ENCODE assay signal across 2 cellular contexts in genomic region chr10:50416885-50417284, GRCh38.
TF ChIP-seq lines count a peak whose summit lies in the region.

No MANE protein-coding gene starts in this region.

TF ChIP-seq in K562, 482 proteins besides CTCF, POLR2A, EP300 and RAD21 (continued from another document and continues in another):
- TF ChIP-seq ZNF695 (CRISPR knock-in tag; IDR thresholded peaks at IDR 0.05) (no peak), ZNF668 (CRISPR knock-in tag; IDR thresholded peaks at IDR 0.05) (no peak), SIN3B (IDR thresholded peaks at IDR 0.05; ENCODE audit: low read depth) (no peak), TFAP4 (CRISPR knock-in tag; IDR thresholded peaks at IDR 0.05; ENCODE audit: borderline replicate concordance) (no peak), CXXC5 (CRISPR knock-in tag; IDR thresholded peaks at IDR 0.05) (0 out of 2 replicates have a peak, but pooled peaks have one; percentile 3), MBD2 (IDR thresholded peaks at IDR 0.05; ENCODE audit: borderline replicate concordance, low read depth) (no peak), ADNP (tag; IDR thresholded peaks at IDR 0.05) (no peak), SMARCC2 (IDR thresholded peaks at IDR 0.05; ENCODE audit: low read depth) (no peak), RNF219 (CRISPR knock-in tag; IDR thresholded peaks at IDR 0.05) (no peak), ZNF589 (CRISPR knock-in tag; IDR thresholded peaks at IDR 0.05; ENCODE audit: low read depth) (no peak), MTA2 (IDR thresholded peaks at IDR 0.05; ENCODE audit: low read depth) (no peak), RBM25 (IDR thresholded peaks at IDR 0.05; ENCODE audit: low read depth, low read length, severe bottlenecking) (no peak), SMAD2 (IDR thresholded peaks at IDR 0.05; ENCODE audit: low read depth, low read length) (no peak), HDGF (IDR thresholded peaks at IDR 0.05) (no peak), ATF1 (CRISPR knock-in tag; IDR thresholded peaks at IDR 0.05) (no peak), ATF1 (tag; IDR thresholded peaks at IDR 0.05) (peak; percentile 27; the same call in 1 of the 2 replicates), CREM (IDR thresholded peaks at IDR 0.05; ENCODE audit: low read depth) (peak; percentile 23; the same call in 1 of the 2 replicates), HNRNPLL (IDR thresholded peaks at IDR 0.05; ENCODE audit: low read depth, low read length, poor library complexity, severe bottlenecking) (no peak), RUNX1 (IDR thresholded peaks at IDR 0.05; ENCODE audit: low read depth) (no peak), MAFG (tag; conservative IDR thresholded peaks at IDR 0.05) (no peak), ZNF41 (CRISPR knock-in tag; conservative IDR thresholded peaks at IDR 0.05) (no peak)
- TF ChIP-seq, protein P1, sequence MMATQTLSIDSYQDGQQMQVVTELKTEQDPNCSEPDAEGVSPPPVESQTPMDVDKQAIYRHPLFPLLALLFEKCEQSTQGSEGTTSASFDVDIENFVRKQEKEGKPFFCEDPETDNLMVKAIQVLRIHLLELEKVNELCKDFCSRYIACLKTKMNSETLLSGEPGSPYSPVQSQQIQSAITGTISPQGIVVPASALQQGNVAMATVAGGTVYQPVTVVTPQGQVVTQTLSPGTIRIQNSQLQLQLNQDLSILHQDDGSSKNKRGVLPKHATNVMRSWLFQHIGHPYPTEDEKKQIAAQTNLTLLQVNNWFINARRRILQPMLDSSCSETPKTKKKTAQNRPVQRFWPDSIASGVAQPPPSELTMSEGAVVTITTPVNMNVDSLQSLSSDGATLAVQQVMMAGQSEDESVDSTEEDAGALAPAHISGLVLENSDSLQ (IDR thresholded peaks at IDR 0.05): no peak; the same call in 1 of the 2 replicates
- TF ChIP-seq, protein P2, sequence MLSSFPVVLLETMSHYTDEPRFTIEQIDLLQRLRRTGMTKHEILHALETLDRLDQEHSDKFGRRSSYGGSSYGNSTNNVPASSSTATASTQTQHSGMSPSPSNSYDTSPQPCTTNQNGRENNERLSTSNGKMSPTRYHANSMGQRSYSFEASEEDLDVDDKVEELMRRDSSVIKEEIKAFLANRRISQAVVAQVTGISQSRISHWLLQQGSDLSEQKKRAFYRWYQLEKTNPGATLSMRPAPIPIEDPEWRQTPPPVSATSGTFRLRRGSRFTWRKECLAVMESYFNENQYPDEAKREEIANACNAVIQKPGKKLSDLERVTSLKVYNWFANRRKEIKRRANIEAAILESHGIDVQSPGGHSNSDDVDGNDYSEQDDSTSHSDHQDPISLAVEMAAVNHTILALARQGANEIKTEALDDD (IDR thresholded peaks at IDR 0.05): peak; percentile 18; the same call in 1 of the 2 replicates
- TF ChIP-seq, protein P3, sequence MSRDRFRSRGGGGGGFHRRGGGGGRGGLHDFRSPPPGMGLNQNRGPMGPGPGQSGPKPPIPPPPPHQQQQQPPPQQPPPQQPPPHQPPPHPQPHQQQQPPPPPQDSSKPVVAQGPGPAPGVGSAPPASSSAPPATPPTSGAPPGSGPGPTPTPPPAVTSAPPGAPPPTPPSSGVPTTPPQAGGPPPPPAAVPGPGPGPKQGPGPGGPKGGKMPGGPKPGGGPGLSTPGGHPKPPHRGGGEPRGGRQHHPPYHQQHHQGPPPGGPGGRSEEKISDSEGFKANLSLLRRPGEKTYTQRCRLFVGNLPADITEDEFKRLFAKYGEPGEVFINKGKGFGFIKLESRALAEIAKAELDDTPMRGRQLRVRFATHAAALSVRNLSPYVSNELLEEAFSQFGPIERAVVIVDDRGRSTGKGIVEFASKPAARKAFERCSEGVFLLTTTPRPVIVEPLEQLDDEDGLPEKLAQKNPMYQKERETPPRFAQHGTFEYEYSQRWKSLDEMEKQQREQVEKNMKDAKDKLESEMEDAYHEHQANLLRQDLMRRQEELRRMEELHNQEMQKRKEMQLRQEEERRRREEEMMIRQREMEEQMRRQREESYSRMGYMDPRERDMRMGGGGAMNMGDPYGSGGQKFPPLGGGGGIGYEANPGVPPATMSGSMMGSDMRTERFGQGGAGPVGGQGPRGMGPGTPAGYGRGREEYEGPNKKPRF (IDR thresholded peaks at IDR 0.05; ENCODE audit: low read depth, low read length): no peak

TF ChIP-seq in liver, 16 proteins besides CTCF, POLR2A, EP300 and RAD21 (continued from another document):
- TF ChIP-seq, protein P4, sequence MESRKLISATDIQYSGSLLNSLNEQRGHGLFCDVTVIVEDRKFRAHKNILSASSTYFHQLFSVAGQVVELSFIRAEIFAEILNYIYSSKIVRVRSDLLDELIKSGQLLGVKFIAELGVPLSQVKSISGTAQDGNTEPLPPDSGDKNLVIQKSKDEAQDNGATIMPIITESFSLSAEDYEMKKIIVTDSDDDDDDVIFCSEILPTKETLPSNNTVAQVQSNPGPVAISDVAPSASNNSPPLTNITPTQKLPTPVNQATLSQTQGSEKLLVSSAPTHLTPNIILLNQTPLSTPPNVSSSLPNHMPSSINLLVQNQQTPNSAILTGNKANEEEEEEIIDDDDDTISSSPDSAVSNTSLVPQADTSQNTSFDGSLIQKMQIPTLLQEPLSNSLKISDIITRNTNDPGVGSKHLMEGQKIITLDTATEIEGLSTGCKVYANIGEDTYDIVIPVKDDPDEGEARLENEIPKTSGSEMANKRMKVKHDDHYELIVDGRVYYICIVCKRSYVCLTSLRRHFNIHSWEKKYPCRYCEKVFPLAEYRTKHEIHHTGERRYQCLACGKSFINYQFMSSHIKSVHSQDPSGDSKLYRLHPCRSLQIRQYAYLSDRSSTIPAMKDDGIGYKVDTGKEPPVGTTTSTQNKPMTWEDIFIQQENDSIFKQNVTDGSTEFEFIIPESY (IDR thresholded peaks at IDR 0.05): no peak
- no peak for TF ChIP-seq HNF4G (IDR thresholded peaks at IDR 0.05)
- no peak for TF ChIP-seq MAX (IDR thresholded peaks at IDR 0.05)
- no peak for TF ChIP-seq GABPA (IDR thresholded peaks at IDR 0.05 in 1 of 2, conservative IDR thresholded peaks at IDR 0.05 in 1 of 2)
- TF ChIP-seq FOXA2 (IDR thresholded peaks at IDR 0.05): no peak
- no peak for TF ChIP-seq NR2F2 (IDR thresholded peaks at IDR 0.05)
TF ChIP-seq in liver: peak in this region for 0.
